Comparison of ENCODE assay signal across 16 cellular contexts in the genomic region with DNA sequence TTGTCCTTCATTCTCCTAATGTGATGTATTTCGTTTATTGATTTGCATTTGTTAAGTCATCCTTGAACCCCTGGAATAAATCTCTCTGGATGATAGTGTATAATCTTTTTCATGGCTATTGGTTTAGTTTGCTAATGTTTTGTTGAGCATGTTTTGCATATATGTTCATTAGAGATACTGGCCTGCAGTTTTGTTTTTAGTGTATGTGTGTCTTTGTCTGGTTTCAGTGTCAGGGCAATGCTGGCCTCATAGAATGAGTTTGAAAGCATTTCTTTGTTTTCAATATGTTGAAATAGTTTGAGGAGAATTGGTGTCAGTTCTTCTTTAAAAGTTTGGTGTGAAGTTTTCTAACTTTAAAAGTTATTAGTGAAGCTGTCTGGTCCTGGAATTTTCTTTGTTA.
DNase-seq lines count a peak whose midpoint lies in the region; ATAC-seq and TF ChIP-seq lines count a peak whose summit lies in the region.
"Had no signal": no experiment of that assay in that cellular context is flagged by ENCODE, and none has a peak within 500 bp of the region (broad histone marks: within the 10 kb centered on the region; RNA-seq: fewer than 3 reads in every experiment).

No MANE protein-coding gene starts in this region.

- DNase-seq in hepatocyte (ENCODE audit: low spot score) = no peak
- DNase-seq in Calu3 = no peak
- no peak for DNase-seq in NCI-H2081 (lab: John Stamatoyannopoulos, UW)
- no peak for DNase-seq in 8988T
- DNase-seq: activated CD8-positive, alpha-beta memory T cell treated with anti-CD3 and anti-CD28 coated beads for 24 hours; body of pancreas; dermis blood vessel endothelial cell; esophagus squamous epithelium; NCI-H1417; NCI-H345; stimulated activated CD4-positive, alpha-beta T cell treated with anti-CD3 and anti-CD28 coated beads, Interleukin-15, amount 100 ng/mL, for 24 hours had no signal

- H3K9me3 ChIP-seq in hepatocyte (ENCODE audit: low read depth) = no peaks in the 10 kb centered on the region

- WGBS in hepatocyte (ENCODE audit: low lambda C conversion rate, missing lambda C conversion rate) = 83% methylated on average over 1 of the region's 1 CpG

- H3K9me3 Mint-ChIP-seq in Calu3 (ENCODE audit: low read depth, unreplicated experiment) = peaks cover 9% of the 10 kb centered on the region

- TF ChIP-seq CTCF in hepatocyte (IDR thresholded peaks at IDR 0.05; ENCODE audit: poor library complexity) (no peak), Calu3 (IDR thresholded peaks at IDR 0.05; ENCODE audit: unreplicated experiment) (no peak)

- H3K4me3 ChIP-seq in hepatocyte = no peak overlapping the region
- H3K4me3 ChIP-seq: body of pancreas, esophagus squamous epithelium had no signal

- no peaks in the 10 kb centered on the region for H3K36me3 ChIP-seq in hepatocyte (replicated peaks; ENCODE audit: insufficient read depth, low read depth)
- H3K36me3 ChIP-seq: esophagus squamous epithelium had no signal

- no peaks in the 10 kb centered on the region for H3K4me1 Mint-ChIP-seq in Calu3 (ENCODE audit: low read depth, unreplicated experiment)

- no peaks in the 10 kb centered on the region for H3K27me3 ChIP-seq in hepatocyte
- H3K27me3 ChIP-seq: body of pancreas, esophagus squamous epithelium had no signal

- H3K27ac Mint-ChIP-seq in Calu3 (ENCODE audit: unreplicated experiment) = no peak overlapping the region

- H3K27ac ChIP-seq in hepatocyte = no peak overlapping the region
- H3K27ac ChIP-seq: body of pancreas, esophagus squamous epithelium had no signal

- CTCF ChIA-PET in Calu3 (lab: Charles Lee) = no interaction called here

- no peaks in the 10 kb centered on the region for H3K4me1 ChIP-seq in hepatocyte (ENCODE audit: insufficient read depth)
- H3K4me1 ChIP-seq: body of pancreas, esophagus squamous epithelium had no signal

- H2AFZ ChIP-seq in hepatocyte = no peak overlapping the region

- BruUV-seq in Calu3 (replicated peaks; lab: Mats Ljungman, UMichigan) = no TSS peak

- H3K27me3 Mint-ChIP-seq in Calu3 (ENCODE audit: unreplicated experiment) = no peaks in the 10 kb centered on the region

- intact Hi-C loops in Calu3 (cut with micrococcal nuclease; ENCODE audit: unreplicated experiment) = no loop called here

- H3K4me3 Mint-ChIP-seq in Calu3 (ENCODE audit: low read depth, unreplicated experiment) = no peak overlapping the region

- H3K36me3 Mint-ChIP-seq in Calu3 (ENCODE audit: insufficient read depth, unreplicated experiment) = no peaks in the 10 kb centered on the region

- no peaks in the 10 kb centered on the region for H4K20me1 ChIP-seq in hepatocyte (ENCODE audit: insufficient read depth, poor library complexity, severe bottlenecking)

- ATAC-seq in GM18861 (IDR thresholded peaks at IDR 0.05; ENCODE audit: unreplicated experiment) (peak; percentile 82), GM21390 (IDR thresholded peaks at IDR 0.05; ENCODE audit: unreplicated experiment) (peak; percentile 87), HG02938 (IDR thresholded peaks at IDR 0.05; ENCODE audit: unreplicated experiment) (peak; percentile 83), HG03521 (IDR thresholded peaks at IDR 0.05; ENCODE audit: unreplicated experiment) (peak; percentile 76)
- ATAC-seq: body of pancreas, left lobe of liver had no signal

- H3K79me2 ChIP-seq in hepatocyte = no peaks in the 10 kb centered on the region

- H3K9me2 ChIP-seq in hepatocyte (replicated peaks; ENCODE audit: insufficient read depth) = no peaks in the 10 kb centered on the region

- no peak overlapping the region for H3K4me2 ChIP-seq in hepatocyte
